In the genomic region with DNA sequence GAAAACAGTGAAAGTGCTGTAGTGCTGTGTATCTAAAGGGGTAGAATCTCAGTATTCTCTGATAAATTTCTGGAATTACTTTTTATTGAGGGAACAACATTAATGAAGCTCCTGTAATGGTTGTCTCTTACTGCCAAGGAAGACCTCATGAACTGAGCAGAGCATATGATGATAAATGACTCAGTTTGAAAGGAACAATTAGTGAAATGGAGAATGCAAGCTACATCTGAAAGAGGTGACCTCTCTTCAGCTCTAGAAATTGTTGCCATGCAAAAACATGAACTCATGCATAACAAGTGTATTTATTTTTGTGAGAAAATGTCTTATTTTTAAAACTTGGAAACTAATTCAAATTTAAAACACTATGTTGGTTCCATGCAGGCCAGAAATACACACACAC, we compare ENCODE assay signal across 15 cellular contexts.
"Had no signal": no experiment of that assay in that cellular context is flagged by ENCODE, and none has a peak within 500 bp of the region (broad histone marks: within the 10 kb centered on the region; RNA-seq: fewer than 3 reads in every experiment).

No MANE protein-coding gene starts in this region.

- H3K4me1 ChIP-seq: body of pancreas, colonic mucosa, left lung, parathyroid adenoma had no signal

- H3K27me3 ChIP-seq: body of pancreas, colonic mucosa, left lung, neutrophil had no signal

- H3K9ac ChIP-seq: parathyroid adenoma had no signal

- H3K9me3 ChIP-seq: body of pancreas, colonic mucosa, left lung, mucosa of descending colon, neutrophil had no signal

- H3K27ac ChIP-seq: body of pancreas, colonic mucosa, left lung, neutrophil, parathyroid adenoma had no signal

- ATAC-seq: body of pancreas; esophagus mucosa; left lung; mucosa of descending colon; naive thymus-derived CD4-positive, alpha-beta T cell; stimulated activated memory B cell treated with anti-CD40 and anti-IgM and Interleukin-4, amounts not matched to agents 10 μg/mL and 1 μg/mL and 100 μg/mL, for 72 hours had no signal

- H3K79me2 ChIP-seq: parathyroid adenoma had no signal

- H2AFZ ChIP-seq: parathyroid adenoma had no signal

- H3K4me3 ChIP-seq: body of pancreas, colonic mucosa, left lung, mucosa of descending colon had no signal

- H3K36me3 ChIP-seq: colonic mucosa, left lung had no signal

- DNase-seq: activated CD4-positive, CD25-positive, alpha-beta regulatory T cell treated with anti-CD3 and anti-CD28 coated beads, Interleukin-2, amount 50 U/mL, for 72 hours; activated naive CD8-positive, alpha-beta T cell treated with anti-CD3 and anti-CD28 coated beads for 36 hours; amygdala; body of pancreas; caudate nucleus; colonic mucosa; hippocampal formation; kidney; left lung; mucosa of descending colon; naive thymus-derived CD4-positive, alpha-beta T cell had no signal
